8 cellular contexts compared by ENCODE assay signal in the genomic region with DNA sequence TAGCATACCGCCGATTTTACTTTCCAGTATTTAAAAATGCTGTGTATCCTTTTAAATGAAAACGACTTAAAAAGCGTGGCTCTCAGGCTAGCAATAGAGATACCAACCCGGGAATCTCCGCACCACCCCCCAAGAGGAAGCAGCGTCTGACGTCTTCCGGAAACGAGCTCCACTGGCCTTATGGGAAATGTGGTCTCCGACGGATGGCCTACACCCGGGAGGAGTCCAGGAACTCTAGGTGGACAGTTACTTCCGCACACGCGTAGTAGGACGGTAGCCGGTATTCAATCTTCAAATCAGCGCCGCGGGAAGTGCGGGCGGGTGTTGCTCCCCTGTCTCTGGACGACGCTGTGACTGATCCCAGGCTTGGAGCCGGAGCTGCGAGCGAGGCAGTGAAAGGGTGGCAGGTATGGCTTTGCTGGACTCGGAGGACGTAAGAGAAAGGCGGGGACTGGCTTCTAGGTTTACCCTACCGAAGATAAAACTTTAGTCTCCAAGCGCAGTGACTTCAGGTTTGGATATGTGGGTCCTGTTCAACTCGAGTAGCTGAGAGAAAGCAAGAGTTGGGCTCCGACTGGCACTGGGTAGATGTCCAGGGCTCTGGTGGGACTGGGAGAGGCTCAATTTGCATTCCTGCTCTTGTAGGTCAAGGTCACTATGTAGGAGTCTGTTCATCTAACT. TPM values are rescaled to one million over a fixed set of nuclear protein-coding genes. Genes with fewer than 3 reads are reported as not detected.
DNase-seq lines count a peak whose midpoint lies in the region; ATAC-seq, FAIRE-seq and TF ChIP-seq lines count a peak whose summit lies in the region.

TSS of gene ZNF684 (plus strand) at position 257 of the 681 bp plus-strand sequence. CDS start 1,530 bp downstream, outside the sequence.

- H3K4me1 Mint-ChIP-seq in activated naive CD8-positive, alpha-beta T cell treated with anti-CD3 and anti-CD28 coated beads for 36 hours: peaks cover 17% of the 10 kb centered on the region

- H3K9me3 ChIP-seq in pancreas (no peaks in the 10 kb centered on the region), tibial artery (peaks cover 0 to under 1% (median 0%) of the 10 kb centered on the region in 3 donors)

- H3K27me3 ChIP-seq in pancreas (no peaks in the 10 kb centered on the region), tibial artery (no peaks in the 10 kb centered on the region)

- peaks cover 17% of the 10 kb centered on the region for H3K36me3 Mint-ChIP-seq in activated naive CD8-positive, alpha-beta T cell treated with anti-CD3 and anti-CD28 coated beads for 36 hours

- TF ChIP-seq CTCF in GM10266 (IDR thresholded peaks at IDR 0.05; ENCODE audit: control insufficient read depth, insufficient read depth, low read depth, missing control alignments) (no peak), pancreas (IDR thresholded peaks at IDR 0.05) (no peak), tibial artery (IDR thresholded peaks at IDR 0.05) (no peak)

- H3K4me1 ChIP-seq in pancreas: peaks cover 4 to 20% (median 19%) of the 10 kb centered on the region in 3 donors
- peaks cover 0 to 16% (median 8%) of the 10 kb centered on the region in 4 donors for H3K4me1 ChIP-seq in tibial artery

- H3K36me3 ChIP-seq in pancreas: no peaks in the 10 kb centered on the region
- H3K36me3 ChIP-seq in tibial artery: no peaks in the 10 kb centered on the region

- H3K27ac ChIP-seq in pancreas (peak within 1 kb of the TSS; percentile 63 to 84 (median 74)), tibial artery (peak within 1 kb of the TSS; percentile 82 to 90)

- 0% methylated on average over 35 of the region's 35 CpGs for WGBS in pancreas, 2 donors

- peak within 1 kb of the TSS; percentile 99 for H3K4me3 Mint-ChIP-seq in activated naive CD8-positive, alpha-beta T cell treated with anti-CD3 and anti-CD28 coated beads for 36 hours

- peaks cover 8% of the 10 kb centered on the region for H3K9me3 Mint-ChIP-seq in activated naive CD8-positive, alpha-beta T cell treated with anti-CD3 and anti-CD28 coated beads for 36 hours

- FAIRE-seq in pancreas (lab: Jason Lieb, UNC): no peak

- H3K4me3 ChIP-seq in pancreas (peak within 1 kb of the TSS; percentile 45 to 69 (median 60)), tibial artery (peak within 1 kb of the TSS; percentile 68 to 70)

- H3K27ac Mint-ChIP-seq in activated naive CD8-positive, alpha-beta T cell treated with anti-CD3 and anti-CD28 coated beads for 36 hours: peak within 1 kb of the TSS; percentile 93

- DNase-seq in GM10266 (ENCODE audit: extremely low spot score) (peak; percentile 91), NCI-H1105 (lab: John Stamatoyannopoulos, UW) (peak; percentile 87), SKM-1 (lab: John Stamatoyannopoulos, UW; ENCODE audit: unreplicated experiment) (peak; percentile 94), Right ventricle myocardium superior (peak; percentile 89), pancreas (peak; percentile 68 to 94 (median 81)), tibial artery (peak; percentile 86 to 91)
- peak; percentile 82 for DNase-seq in activated naive CD8-positive, alpha-beta T cell treated with anti-CD3 and anti-CD28 coated beads for 36 hours

- intact Hi-C loops in Right ventricle myocardium superior (cut with DNase I): no loop called here
- intact Hi-C loops in pancreas (cut with DNase I): no loop called here
- intact Hi-C loops in tibial artery (cut with DNase I; ENCODE audit: low total_unique reads): no loop called here

- peaks cover 7% of the 10 kb centered on the region for H3K27me3 Mint-ChIP-seq in activated naive CD8-positive, alpha-beta T cell treated with anti-CD3 and anti-CD28 coated beads for 36 hours

- ATAC-seq in HG02623 (IDR thresholded peaks at IDR 0.05; ENCODE audit: unreplicated experiment) (peak; percentile 98), Right ventricle myocardium superior (ENCODE audit: poor library complexity) (peak; percentile 100), pancreas (peak; percentile 96 to 99 (median 97))

RNA-seq across cellular contexts. Expression of gene ZNF684, which starts in this region (rescaled TPM):
- total RNA-seq in activated naive CD8-positive, alpha-beta T cell treated with anti-CD3 and anti-CD28 coated beads for 36 hours: 1 to 10 TPM; 4.7 to 6.2 TPM
- total RNA-seq in Right ventricle myocardium superior (8.3 TPM), pancreas (1 to 10 TPM; 1.6 to 4.1 (median 2.9) TPM)
- 1 to 10 TPM; 2.3 to 5.3 TPM for polyA plus RNA-seq in pancreas

Comparison
In these comparisons a context has a peak if more than half of its experiments do, and no peak if none do; other contexts are left out.
1. Peak in every context shown above with its lines: DNase-seq, ATAC-seq, H3K4me3 ChIP-seq and H3K27ac ChIP-seq.